Comparison of ENCODE assay signal across 1 cellular context in genomic region chr17:64496348-64496785, GRCh38.
TF ChIP-seq lines count a peak whose summit lies in the region.

No MANE protein-coding gene starts in this region.

TF ChIP-seq in K562, 482 proteins besides CTCF, POLR2A, EP300 and RAD21:
- TF ChIP-seq BCOR (IDR thresholded peaks at IDR 0.05): peak; percentile 8; the same call in 1 of the 2 replicates
- TF ChIP-seq, protein P1, sequence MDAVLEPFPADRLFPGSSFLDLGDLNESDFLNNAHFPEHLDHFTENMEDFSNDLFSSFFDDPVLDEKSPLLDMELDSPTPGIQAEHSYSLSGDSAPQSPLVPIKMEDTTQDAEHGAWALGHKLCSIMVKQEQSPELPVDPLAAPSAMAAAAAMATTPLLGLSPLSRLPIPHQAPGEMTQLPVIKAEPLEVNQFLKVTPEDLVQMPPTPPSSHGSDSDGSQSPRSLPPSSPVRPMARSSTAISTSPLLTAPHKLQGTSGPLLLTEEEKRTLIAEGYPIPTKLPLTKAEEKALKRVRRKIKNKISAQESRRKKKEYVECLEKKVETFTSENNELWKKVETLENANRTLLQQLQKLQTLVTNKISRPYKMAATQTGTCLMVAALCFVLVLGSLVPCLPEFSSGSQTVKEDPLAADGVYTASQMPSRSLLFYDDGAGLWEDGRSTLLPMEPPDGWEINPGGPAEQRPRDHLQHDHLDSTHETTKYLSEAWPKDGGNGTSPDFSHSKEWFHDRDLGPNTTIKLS (IDR thresholded peaks at IDR 0.05; ENCODE audit: borderline replicate concordance, low read depth): peak; percentile 28; the same call in 1 of the 2 replicates
- TF ChIP-seq CXXC5 (CRISPR knock-in tag; IDR thresholded peaks at IDR 0.05): no peak
- no peak for TF ChIP-seq BCL6 (CRISPR knock-in tag; IDR thresholded peaks at IDR 0.05)
- TF ChIP-seq ZBTB40 (IDR thresholded peaks at IDR 0.05): no peak
- peak; percentile 8; the same call in 1 of the 2 replicates for TF ChIP-seq ZBTB40 (CRISPR knock-in tag; IDR thresholded peaks at IDR 0.05)
- TF ChIP-seq HLTF (IDR thresholded peaks at IDR 0.05): 0 out of 2 replicates have a peak, but pooled peaks have one; percentile 13
